In the genomic region with DNA sequence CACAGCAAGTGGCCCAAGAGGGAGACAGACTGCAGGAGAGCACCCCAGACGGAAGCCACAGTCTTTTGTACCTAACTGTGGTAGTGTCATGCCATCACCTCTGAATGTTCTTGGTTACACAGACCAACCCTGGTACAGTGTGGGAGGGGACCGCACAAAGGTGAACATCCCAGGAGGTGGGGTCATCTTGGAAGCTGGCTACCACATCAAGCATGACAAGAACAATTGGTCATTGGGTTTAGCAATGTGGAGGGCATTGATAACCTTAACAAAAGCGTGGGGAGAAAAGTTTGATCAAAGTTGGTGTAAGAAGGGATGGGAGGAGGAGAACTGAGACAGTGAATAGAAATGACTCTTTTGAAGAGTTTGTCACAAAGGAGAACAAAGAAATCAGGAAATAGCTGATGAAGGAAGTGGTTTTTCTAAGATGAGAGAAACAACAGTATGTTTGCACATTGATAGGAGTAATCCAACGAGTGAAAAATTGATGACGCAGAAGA, we compare ENCODE assay signal across 1 cellular context.
TF ChIP-seq lines count a peak whose summit lies in the region.

No MANE protein-coding gene starts in this region.

TF ChIP-seq in WTC11, 78 proteins besides CTCF, POLR2A, EP300 and RAD21 (continued from another document):
- TF ChIP-seq, protein P1, sequence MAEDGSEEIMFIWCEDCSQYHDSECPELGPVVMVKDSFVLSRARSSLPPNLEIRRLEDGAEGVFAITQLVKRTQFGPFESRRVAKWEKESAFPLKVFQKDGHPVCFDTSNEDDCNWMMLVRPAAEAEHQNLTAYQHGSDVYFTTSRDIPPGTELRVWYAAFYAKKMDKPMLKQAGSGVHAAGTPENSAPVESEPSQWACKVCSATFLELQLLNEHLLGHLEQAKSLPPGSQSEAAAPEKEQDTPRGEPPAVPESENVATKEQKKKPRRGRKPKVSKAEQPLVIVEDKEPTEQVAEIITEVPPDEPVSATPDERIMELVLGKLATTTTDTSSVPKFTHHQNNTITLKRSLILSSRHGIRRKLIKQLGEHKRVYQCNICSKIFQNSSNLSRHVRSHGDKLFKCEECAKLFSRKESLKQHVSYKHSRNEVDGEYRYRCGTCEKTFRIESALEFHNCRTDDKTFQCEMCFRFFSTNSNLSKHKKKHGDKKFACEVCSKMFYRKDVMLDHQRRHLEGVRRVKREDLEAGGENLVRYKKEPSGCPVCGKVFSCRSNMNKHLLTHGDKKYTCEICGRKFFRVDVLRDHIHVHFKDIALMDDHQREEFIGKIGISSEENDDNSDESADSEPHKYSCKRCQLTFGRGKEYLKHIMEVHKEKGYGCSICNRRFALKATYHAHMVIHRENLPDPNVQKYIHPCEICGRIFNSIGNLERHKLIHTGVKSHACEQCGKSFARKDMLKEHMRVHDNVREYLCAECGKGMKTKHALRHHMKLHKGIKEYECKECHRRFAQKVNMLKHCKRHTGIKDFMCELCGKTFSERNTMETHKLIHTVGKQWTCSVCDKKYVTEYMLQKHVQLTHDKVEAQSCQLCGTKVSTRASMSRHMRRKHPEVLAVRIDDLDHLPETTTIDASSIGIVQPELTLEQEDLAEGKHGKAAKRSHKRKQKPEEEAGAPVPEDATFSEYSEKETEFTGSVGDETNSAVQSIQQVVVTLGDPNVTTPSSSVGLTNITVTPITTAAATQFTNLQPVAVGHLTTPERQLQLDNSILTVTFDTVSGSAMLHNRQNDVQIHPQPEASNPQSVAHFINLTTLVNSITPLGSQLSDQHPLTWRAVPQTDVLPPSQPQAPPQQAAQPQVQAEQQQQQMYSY (CRISPR knock-in tag; IDR thresholded peaks at IDR 0.05): no peak
- TF ChIP-seq SMAD4 (CRISPR knock-in tag; IDR thresholded peaks at IDR 0.05) (no peak), IRF2 (CRISPR knock-in tag; IDR thresholded peaks at IDR 0.05; ENCODE audit: borderline replicate concordance, low read depth) (no peak)
- TF ChIP-seq, protein P2, sequence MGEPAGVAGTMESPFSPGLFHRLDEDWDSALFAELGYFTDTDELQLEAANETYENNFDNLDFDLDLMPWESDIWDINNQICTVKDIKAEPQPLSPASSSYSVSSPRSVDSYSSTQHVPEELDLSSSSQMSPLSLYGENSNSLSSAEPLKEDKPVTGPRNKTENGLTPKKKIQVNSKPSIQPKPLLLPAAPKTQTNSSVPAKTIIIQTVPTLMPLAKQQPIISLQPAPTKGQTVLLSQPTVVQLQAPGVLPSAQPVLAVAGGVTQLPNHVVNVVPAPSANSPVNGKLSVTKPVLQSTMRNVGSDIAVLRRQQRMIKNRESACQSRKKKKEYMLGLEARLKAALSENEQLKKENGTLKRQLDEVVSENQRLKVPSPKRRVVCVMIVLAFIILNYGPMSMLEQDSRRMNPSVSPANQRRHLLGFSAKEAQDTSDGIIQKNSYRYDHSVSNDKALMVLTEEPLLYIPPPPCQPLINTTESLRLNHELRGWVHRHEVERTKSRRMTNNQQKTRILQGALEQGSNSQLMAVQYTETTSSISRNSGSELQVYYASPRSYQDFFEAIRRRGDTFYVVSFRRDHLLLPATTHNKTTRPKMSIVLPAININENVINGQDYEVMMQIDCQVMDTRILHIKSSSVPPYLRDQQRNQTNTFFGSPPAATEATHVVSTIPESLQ (CRISPR knock-in tag; IDR thresholded peaks at IDR 0.05): no peak
